ENCODE assay signal across 17 cellular contexts in the genomic region with DNA sequence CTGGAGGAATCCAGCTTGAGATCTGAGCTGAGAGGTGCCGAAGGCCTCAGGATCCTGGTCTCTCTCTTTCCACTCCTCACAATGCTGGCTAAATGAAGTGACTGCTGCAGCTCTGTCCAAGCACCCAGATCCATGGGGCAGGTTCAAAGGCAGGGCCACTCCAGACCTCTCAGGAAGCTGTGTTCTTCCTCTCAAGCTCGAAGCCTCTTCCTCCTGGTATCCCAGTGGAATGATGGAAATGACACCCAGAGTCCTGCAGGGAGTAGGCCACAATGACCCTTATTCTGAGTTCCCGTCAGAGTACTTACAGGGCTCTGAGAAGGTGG.
DNase-seq lines count a peak whose midpoint lies in the region; ATAC-seq and TF ChIP-seq lines count a peak whose summit lies in the region.
"Had no signal": no experiment of that assay in that cellular context is flagged by ENCODE, and none has a peak within 500 bp of the region (broad histone marks: within the 10 kb centered on the region; RNA-seq: fewer than 3 reads in every experiment).

No MANE protein-coding gene starts in this region.

- H3K4me3 Mint-ChIP-seq in activated naive CD8-positive, alpha-beta T cell treated with anti-CD3 and anti-CD28 coated beads, Interleukin-2, amount 50 U/mL, for 24 hours: no peak overlapping the region
- no peak overlapping the region for H3K4me3 Mint-ChIP-seq in activated naive CD8-positive, alpha-beta T cell treated with anti-CD3 and anti-CD28 coated beads for 36 hours
- H3K4me3 Mint-ChIP-seq in chondrocyte (ENCODE audit: unreplicated experiment): no peak overlapping the region
- H3K4me3 Mint-ChIP-seq: CD8-positive, alpha-beta memory T cell had no signal

- H3K27ac ChIP-seq in lung (ENCODE audit: low read depth in 1 of 2, low read length in 1 of 2) (no peak overlapping the region), suprapubic skin (peak overlapping the region; percentile 28)
- H3K27ac ChIP-seq: 22Rv1, BLaER1, HL-60 had no signal

- H3K4me1 ChIP-seq in lung (ENCODE audit: control insufficient read depth in 2 of 2, insufficient read depth in 2 of 2, low read length in 2 of 2): peaks cover 0 to 16% of the 10 kb centered on the region in 2 donors
- H3K4me1 ChIP-seq in suprapubic skin: peaks cover 9% of the 10 kb centered on the region
- H3K4me1 ChIP-seq: BLaER1, Caco-2 had no signal

- no peak overlapping the region for H3K27ac Mint-ChIP-seq in activated naive CD8-positive, alpha-beta T cell treated with anti-CD3 and anti-CD28 coated beads, Interleukin-2, amount 50 U/mL, for 24 hours
- H3K27ac Mint-ChIP-seq in activated naive CD8-positive, alpha-beta T cell treated with anti-CD3 and anti-CD28 coated beads for 36 hours: no peak overlapping the region
- H3K27ac Mint-ChIP-seq in chondrocyte (ENCODE audit: unreplicated experiment): no peak overlapping the region
- H3K27ac Mint-ChIP-seq: CD8-positive, alpha-beta memory T cell had no signal

- no peak for TF ChIP-seq CTCF in chondrocyte (IDR thresholded peaks at IDR 0.05)
- TF ChIP-seq CTCF in lung (IDR thresholded peaks at IDR 0.05; ENCODE audit: control extremely low read depth, extremely low read depth): no peak
- TF ChIP-seq CTCF in suprapubic skin (IDR thresholded peaks at IDR 0.05): no peak

- no peak for TF ChIP-seq EP300 in suprapubic skin (IDR thresholded peaks at IDR 0.05)

- H3K9me3 ChIP-seq in lung (ENCODE audit: control insufficient read depth in 2 of 2, insufficient read depth in 1 of 2, low read length in 1 of 2) (no peaks in the 10 kb centered on the region), suprapubic skin (no peaks in the 10 kb centered on the region)
- H3K9me3 ChIP-seq: BLaER1, Caco-2 had no signal

- DNase-seq in activated naive CD8-positive, alpha-beta T cell treated with anti-CD3 and anti-CD28 coated beads, Interleukin-2, amount 50 U/mL, for 24 hours: no peak
- DNase-seq in activated naive CD8-positive, alpha-beta T cell treated with anti-CD3 and anti-CD28 coated beads for 36 hours: no peak
- DNase-seq in chondrocyte (ENCODE audit: low spot score) (peak; percentile 21), lung (ENCODE audit: low spot score) (no peak), suprapubic skin (ENCODE audit: low spot score in 2 of 2) (no peak), HT-29 (ENCODE audit: low spot score) (no peak)
- DNase-seq: AML-193; CD8-positive, alpha-beta memory T cell; DND-41; GF-D8; H7 had no signal

- H3K9me3 Mint-ChIP-seq in activated naive CD8-positive, alpha-beta T cell treated with anti-CD3 and anti-CD28 coated beads, Interleukin-2, amount 50 U/mL, for 24 hours: no peaks in the 10 kb centered on the region
- no peaks in the 10 kb centered on the region for H3K9me3 Mint-ChIP-seq in activated naive CD8-positive, alpha-beta T cell treated with anti-CD3 and anti-CD28 coated beads for 36 hours
- no peaks in the 10 kb centered on the region for H3K9me3 Mint-ChIP-seq in chondrocyte (ENCODE audit: low read depth)
- H3K9me3 Mint-ChIP-seq: CD8-positive, alpha-beta memory T cell had no signal

- H3K4me3 ChIP-seq in lung (no peak overlapping the region), suprapubic skin (no peak overlapping the region)
- H3K4me3 ChIP-seq: BLaER1 had no signal

- H3K27me3 ChIP-seq in lung (ENCODE audit: control insufficient read depth, insufficient read depth) (no peaks in the 10 kb centered on the region), suprapubic skin (no peaks in the 10 kb centered on the region)
- H3K27me3 ChIP-seq: BLaER1 had no signal

- H3K4me1 Mint-ChIP-seq in activated naive CD8-positive, alpha-beta T cell treated with anti-CD3 and anti-CD28 coated beads, Interleukin-2, amount 50 U/mL, for 24 hours: no peaks in the 10 kb centered on the region
- no peaks in the 10 kb centered on the region for H3K4me1 Mint-ChIP-seq in activated naive CD8-positive, alpha-beta T cell treated with anti-CD3 and anti-CD28 coated beads for 36 hours
- no peaks in the 10 kb centered on the region for H3K4me1 Mint-ChIP-seq in chondrocyte (ENCODE audit: low read depth)

- no peak for TF ChIP-seq POLR2A in suprapubic skin (IDR thresholded peaks at IDR 0.05)

- ATAC-seq in activated naive CD8-positive, alpha-beta T cell treated with anti-CD3 and anti-CD28 coated beads, Interleukin-2, amount 50 U/mL, for 24 hours: peak; percentile 21
- ATAC-seq in lung (ENCODE audit: insufficient read depth, low FRiP score) (peak; percentile 21), HG03139 (IDR thresholded peaks at IDR 0.05; ENCODE audit: unreplicated experiment) (no peak), GM18873 (IDR thresholded peaks at IDR 0.05; ENCODE audit: low FRiP score, unreplicated experiment) (no peak)

- WGBS in lung, 2 donors: 69 to 75% methylated on average over 3 of the region's 3 CpGs
- WGBS in suprapubic skin: 66% methylated on average over 3 of the region's 3 CpGs

- no peaks in the 10 kb centered on the region for H3K36me3 Mint-ChIP-seq in activated naive CD8-positive, alpha-beta T cell treated with anti-CD3 and anti-CD28 coated beads, Interleukin-2, amount 50 U/mL, for 24 hours (ENCODE audit: low read depth)
- no peaks in the 10 kb centered on the region for H3K36me3 Mint-ChIP-seq in activated naive CD8-positive, alpha-beta T cell treated with anti-CD3 and anti-CD28 coated beads for 36 hours
- no peaks in the 10 kb centered on the region for H3K36me3 Mint-ChIP-seq in chondrocyte (ENCODE audit: low read depth)
- H3K36me3 Mint-ChIP-seq: CD8-positive, alpha-beta memory T cell had no signal

- H3K27me3 Mint-ChIP-seq in activated naive CD8-positive, alpha-beta T cell treated with anti-CD3 and anti-CD28 coated beads, Interleukin-2, amount 50 U/mL, for 24 hours: peaks cover 5% of the 10 kb centered on the region
- H3K27me3 Mint-ChIP-seq in activated naive CD8-positive, alpha-beta T cell treated with anti-CD3 and anti-CD28 coated beads for 36 hours: peaks cover 5% of the 10 kb centered on the region
- H3K27me3 Mint-ChIP-seq in chondrocyte (ENCODE audit: low read depth): no peaks in the 10 kb centered on the region

- no peaks in the 10 kb centered on the region for H3K36me3 ChIP-seq in lung (ENCODE audit: control insufficient read depth in 2 of 2, insufficient read depth in 2 of 2, low read length in 2 of 2)
- H3K36me3 ChIP-seq in suprapubic skin: no peaks in the 10 kb centered on the region
- H3K36me3 ChIP-seq: BLaER1 had no signal

Comparison
In these comparisons a context has a peak if more than half of its experiments do, and no peak if none do; other contexts are left out.
1. ATAC-seq: peak in activated naive CD8-positive, alpha-beta T cell treated with anti-CD3 and anti-CD28 coated beads, Interleukin-2, amount 50 U/mL, for 24 hours (single experiment) and lung (single experiment); none in HG03139 (single experiment) and GM18873 (single experiment).